ENCODE assay signal across 19 cellular contexts in genomic region chr11:111222821-111223455, GRCh38. TPM values are rescaled to one million over a fixed set of nuclear protein-coding genes. Genes with fewer than 3 reads are reported as not detected.
DNase-seq lines count a peak whose midpoint lies in the region; ATAC-seq and TF ChIP-seq lines count a peak whose summit lies in the region.
"Not testable (repeated sequence)": the region's sequence is repeated elsewhere in the genome, so short reads cannot be mapped to it uniquely, and the experiment has no call there.
"Had no signal": no experiment of that assay in that cellular context is flagged by ENCODE, and none has a peak within 500 bp of the region (broad histone marks: within the 10 kb centered on the region; RNA-seq: fewer than 3 reads in every experiment).

No MANE protein-coding gene starts in this region.

- H3K27ac Mint-ChIP-seq in CD4-positive, alpha-beta T cell; activated naive CD4-positive, alpha-beta T cell treated with anti-CD3 and anti-CD28 coated beads for 36 hours: not testable (repeated sequence)
- peak overlapping the region; percentile 81 for H3K27ac Mint-ChIP-seq in activated CD8-positive, alpha-beta T cell treated with anti-CD3 and anti-CD28 coated beads, Interleukin-2, amount 10 ng/mL, durations not matched to agents 7 days and 5 days
- H3K27ac Mint-ChIP-seq in effector memory CD8-positive, alpha-beta T cell = peak overlapping the region; percentile 51 to 81

- peaks cover 12% of the 10 kb centered on the region for H3K4me1 Mint-ChIP-seq in CD4-positive, alpha-beta T cell (ENCODE audit: low read depth)
- H3K4me1 Mint-ChIP-seq in activated CD8-positive, alpha-beta T cell treated with anti-CD3 and anti-CD28 coated beads, Interleukin-2, amount 10 ng/mL, durations not matched to agents 7 days and 5 days (ENCODE audit: low read depth) = peaks cover 19% of the 10 kb centered on the region
- H3K4me1 Mint-ChIP-seq in activated naive CD4-positive, alpha-beta T cell treated with anti-CD3 and anti-CD28 coated beads for 36 hours (ENCODE audit: low read depth) = not testable (repeated sequence)
- peaks cover 10% of the 10 kb centered on the region in 2 donors for H3K4me1 Mint-ChIP-seq in effector memory CD8-positive, alpha-beta T cell (ENCODE audit: low read depth in 2 of 2)

- H3K9me3 Mint-ChIP-seq in CD4-positive, alpha-beta T cell; activated CD8-positive, alpha-beta T cell treated with anti-CD3 and anti-CD28 coated beads, Interleukin-2, amount 10 ng/mL, durations not matched to agents 7 days and 5 days (ENCODE audit: insufficient read depth); activated naive CD4-positive, alpha-beta T cell treated with anti-CD3 and anti-CD28 coated beads for 36 hours; effector memory CD8-positive, alpha-beta T cell: not testable (repeated sequence)

- intact Hi-C loops in CD4-positive, alpha-beta T cell (cut with DNase I, micrococcal nuclease) = not testable (repeated sequence)
- intact Hi-C loops in activated naive CD4-positive, alpha-beta T cell treated with anti-CD3 and anti-CD28 coated beads for 36 hours (cut with micrococcal nuclease) = loop anchor here (10.0 kb wide), 1 partner anchor 448 kb away; no protein-coding TSS in a partner anchor

- DNase-seq in CD4-positive, alpha-beta T cell = peak in 3 of 10 experiments; percentile 6 to 19 (median 7)
- DNase-seq in KG1 (lab: John Stamatoyannopoulos, UW) (peak; percentile 69), T-helper 22 cell (ENCODE audit: low read depth) (peak; percentile 7)
- DNase-seq in activated CD8-positive, alpha-beta T cell treated with anti-CD3 and anti-CD28 coated beads, Interleukin-2, amount 10 ng/mL, durations not matched to agents 7 days and 5 days = peak; percentile 75
- peak; percentile 35 for DNase-seq in activated naive CD4-positive, alpha-beta T cell treated with anti-CD3 and anti-CD28 coated beads for 36 hours
- peak in 1 of 3 experiments; percentile 15 for DNase-seq in effector memory CD8-positive, alpha-beta T cell
- peak; percentile 26 for DNase-seq in stimulated activated CD8-positive, alpha-beta memory T cell treated with anti-CD3 and anti-CD28 coated beads, Interleukin-4, amount 100 ng/mL, for 48 hours

- POLR2A ChIA-PET in CD4-positive, alpha-beta T cell (lab: Charles Lee) = interaction anchor here (1.8 kb wide), 1 partner anchor 794 kb away, joined by 4 read pairs; no protein-coding TSS in a partner anchor
- POLR2A ChIA-PET in activated CD8-positive, alpha-beta T cell treated with anti-CD3 and anti-CD28 coated beads, Interleukin-2, amount 10 ng/mL, durations not matched to agents 7 days and 5 days (lab: Charles Lee) = not testable (repeated sequence)

- ATAC-seq in CD4-positive, alpha-beta T cell (ENCODE audit: poor library complexity); effector memory CD8-positive, alpha-beta T cell (replicated peaks): not testable (repeated sequence)
- peak; percentile 64 for ATAC-seq in activated CD8-positive, alpha-beta T cell treated with anti-CD3 and anti-CD28 coated beads, Interleukin-2, amount 10 ng/mL, durations not matched to agents 7 days and 5 days

- CTCF ChIA-PET in CD4-positive, alpha-beta T cell (lab: Charles Lee) = not testable (repeated sequence)
- CTCF ChIA-PET in activated CD8-positive, alpha-beta T cell treated with anti-CD3 and anti-CD28 coated beads, Interleukin-2, amount 10 ng/mL, durations not matched to agents 7 days and 5 days (lab: Charles Lee) = interaction anchor here (0.6 to 2.2 kb wide), 4 partner anchors 206 to 1022 kb away, joined by 3 to 8 read pairs (median 3); no protein-coding TSS in a partner anchor
- CTCF ChIA-PET in activated naive CD4-positive, alpha-beta T cell treated with anti-CD3 and anti-CD28 coated beads for 36 hours (lab: Charles Lee) = interaction anchor here (0.9 kb wide), 1 partner anchor 69 kb away, joined by 3 read pairs; no protein-coding TSS in a partner anchor

- H3K36me3 Mint-ChIP-seq in CD4-positive, alpha-beta T cell (ENCODE audit: low read depth); activated CD8-positive, alpha-beta T cell treated with anti-CD3 and anti-CD28 coated beads, Interleukin-2, amount 10 ng/mL, durations not matched to agents 7 days and 5 days (ENCODE audit: low read depth); activated naive CD4-positive, alpha-beta T cell treated with anti-CD3 and anti-CD28 coated beads for 36 hours (ENCODE audit: low read depth); effector memory CD8-positive, alpha-beta T cell (ENCODE audit: insufficient read depth): not testable (repeated sequence)

- not testable (repeated sequence) for TF ChIP-seq CTCF in CD4-positive, alpha-beta T cell (IDR thresholded peaks at IDR 0.05)

- not testable (repeated sequence) for H3K27me3 ChIP-seq in CD4-positive, alpha-beta T cell (ENCODE audit: control insufficient read depth, insufficient read depth, low read length)

- H3K27ac ChIP-seq in CD4-positive, alpha-beta T cell (ENCODE audit: low read depth, low read length) = not testable (repeated sequence)

- H3K9me3 ChIP-seq in CD4-positive, alpha-beta T cell (ENCODE audit: control insufficient read depth, low read length) = not testable (repeated sequence)

- peaks cover 25% of the 10 kb centered on the region for H3K27me3 Mint-ChIP-seq in CD4-positive, alpha-beta T cell
- H3K27me3 Mint-ChIP-seq in activated CD8-positive, alpha-beta T cell treated with anti-CD3 and anti-CD28 coated beads, Interleukin-2, amount 10 ng/mL, durations not matched to agents 7 days and 5 days (ENCODE audit: low read depth) = peaks cover 42% of the 10 kb centered on the region
- peaks cover 18% of the 10 kb centered on the region for H3K27me3 Mint-ChIP-seq in activated naive CD4-positive, alpha-beta T cell treated with anti-CD3 and anti-CD28 coated beads for 36 hours (ENCODE audit: low read depth)
- peaks cover 5 to 36% of the 10 kb centered on the region in 2 donors for H3K27me3 Mint-ChIP-seq in effector memory CD8-positive, alpha-beta T cell

- peak overlapping the region; percentile 58 for H3K4me3 Mint-ChIP-seq in CD4-positive, alpha-beta T cell
- peak overlapping the region; percentile 67 for H3K4me3 Mint-ChIP-seq in activated CD8-positive, alpha-beta T cell treated with anti-CD3 and anti-CD28 coated beads, Interleukin-2, amount 10 ng/mL, durations not matched to agents 7 days and 5 days
- H3K4me3 Mint-ChIP-seq in activated naive CD4-positive, alpha-beta T cell treated with anti-CD3 and anti-CD28 coated beads for 36 hours = peak overlapping the region; percentile 68
- peak overlapping the region; percentile 81 to 87 for H3K4me3 Mint-ChIP-seq in effector memory CD8-positive, alpha-beta T cell

RNA-seq across cellular contexts. Expression of gene POU2AF2, which starts 22.6 kb away (rescaled TPM):
- not detected for total RNA-seq in CD4-positive, alpha-beta T cell
- total RNA-seq in activated CD8-positive, alpha-beta T cell treated with anti-CD3 and anti-CD28 coated beads, Interleukin-2, amount 10 ng/mL, durations not matched to agents 7 days and 5 days = not detected
- not detected for total RNA-seq in activated naive CD4-positive, alpha-beta T cell treated with anti-CD3 and anti-CD28 coated beads for 36 hours
- total RNA-seq: A673, Caco-2, fibroblast of lung, H7, IMR-90, lower leg skin, M059J, mesothelial cell of epicardium, occipital lobe, right lobe of liver, spleen, temporal lobe had no signal
